In the genomic region with DNA sequence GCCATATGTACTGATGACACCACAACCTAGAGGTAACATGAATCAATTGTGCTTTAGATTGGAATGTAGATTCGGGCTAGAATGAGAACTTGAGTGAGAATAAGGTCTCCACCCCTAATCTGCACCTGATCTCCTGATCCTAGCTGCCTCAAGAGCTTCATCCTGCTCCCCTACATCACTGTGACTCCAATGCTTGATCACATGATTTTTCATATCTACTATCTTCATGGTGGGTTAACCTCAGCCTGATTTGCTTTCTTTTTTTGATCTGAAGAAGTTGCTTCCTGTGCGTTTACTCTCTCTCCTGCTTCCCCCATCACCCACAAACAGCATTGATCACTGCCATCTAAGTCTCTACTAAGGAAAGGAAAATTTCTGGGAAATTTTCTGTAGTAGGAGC, we compare ENCODE assay signal across 29 cellular contexts.
"Had no signal": no experiment of that assay in that cellular context is flagged by ENCODE, and none has a peak within 500 bp of the region (broad histone marks: within the 10 kb centered on the region; RNA-seq: fewer than 3 reads in every experiment).

No MANE protein-coding gene starts in this region.

- ATAC-seq: stimulated activated effector memory CD8-positive, alpha-beta T cell treated with anti-CD3 and anti-CD28 coated beads, Interleukin-12 subunit alpha, Interleukin-12 subunit beta, amount 100 ng/mL, for 72 hours; stimulated activated memory B cell treated with anti-CD40 and anti-IgM and Interleukin-4, amounts not matched to agents 10 μg/mL and 1 μg/mL and 100 μg/mL, for 72 hours; stimulated activated naive B cell treated with anti-CD40 and anti-IgM and Interleukin-4, amounts not matched to agents 10 μg/mL and 1 μg/mL and 100 μg/mL, for 72 hours; stimulated activated naive CD8-positive, alpha-beta T cell treated with anti-CD3 and anti-CD28 coated beads, Interleukin-15, amount 100 ng/mL, for 72 hours; stimulated activated naive CD8-positive, alpha-beta T cell treated with anti-CD3 and anti-CD28 coated beads, Interleukin-15, Interleukin-2, amounts not matched to agents 100 U/mL and 50 U/mL, for 24 hours; upper lobe of right lung had no signal

- H3K36me3 ChIP-seq: stomach, suprapubic skin, thoracic aorta, thyroid gland, tibial artery, tibial nerve, transverse colon, upper lobe of left lung, upper lobe of right lung, uterus, vagina had no signal

- H3K9me3 Mint-ChIP-seq: stimulated activated naive B cell treated with anti-CD40 and anti-IgM and Interleukin-4, amounts not matched to agents 10 μg/mL and 1 μg/mL and 100 μg/mL, for 72 hours; stimulated activated naive CD8-positive, alpha-beta T cell treated with anti-CD3 and anti-CD28 coated beads, Interleukin-15, amount 100 ng/mL, for 72 hours; stimulated activated naive CD8-positive, alpha-beta T cell treated with anti-CD3 and anti-CD28 coated beads, Interleukin-15, Interleukin-2, amounts not matched to agents 100 ng/mL and 50 ng/mL, for 24 hours; type B pancreatic cell had no signal

- H3K4me3 Mint-ChIP-seq: stimulated activated effector memory CD8-positive, alpha-beta T cell treated with anti-CD3 and anti-CD28 coated beads, Interleukin-12 subunit alpha, Interleukin-12 subunit beta, amount 100 ng/mL, for 72 hours; stimulated activated memory B cell treated with anti-CD40 and anti-IgM and Interleukin-4, amounts not matched to agents 10 μg/mL and 1 μg/mL and 100 μg/mL, for 72 hours; stimulated activated naive B cell treated with anti-CD40 and anti-IgM and Interleukin-4, amounts not matched to agents 10 μg/mL and 1 μg/mL and 100 μg/mL, for 72 hours; stimulated activated naive CD8-positive, alpha-beta T cell treated with anti-CD3 and anti-CD28 coated beads, Interleukin-15, amount 100 ng/mL, for 72 hours; stimulated activated naive CD8-positive, alpha-beta T cell treated with anti-CD3 and anti-CD28 coated beads, Interleukin-15, Interleukin-2, amounts not matched to agents 100 ng/mL and 50 ng/mL, for 24 hours; type B pancreatic cell had no signal

- H3K27me3 Mint-ChIP-seq: stimulated activated memory B cell treated with anti-CD40 and anti-IgM and Interleukin-4, amounts not matched to agents 10 μg/mL and 1 μg/mL and 100 μg/mL, for 72 hours; stimulated activated naive B cell treated with anti-CD40 and anti-IgM and Interleukin-4, amounts not matched to agents 10 μg/mL and 1 μg/mL and 100 μg/mL, for 72 hours; stimulated activated naive CD8-positive, alpha-beta T cell treated with anti-CD3 and anti-CD28 coated beads, Interleukin-15, amount 100 ng/mL, for 72 hours; stimulated activated naive CD8-positive, alpha-beta T cell treated with anti-CD3 and anti-CD28 coated beads, Interleukin-15, Interleukin-2, amounts not matched to agents 100 ng/mL and 50 ng/mL, for 24 hours had no signal

- DNase-seq: stimulated activated CD4-positive, alpha-beta T cell treated with anti-CD3 and anti-CD28 coated beads, Interleukin-2, amount 100 ng/mL, for 48 hours; stimulated activated CD4-positive, alpha-beta T cell treated with anti-CD3 and anti-CD28 coated beads, Interleukin-4, amount 100 ng/mL, for 1 hour; stimulated activated CD4-positive, alpha-beta T cell treated with anti-CD3 and anti-CD28 coated beads, Interleukin-4, amount 100 ng/mL, for 24 hours; stimulated activated CD4-positive, alpha-beta T cell treated with anti-CD3 and anti-CD28 coated beads, Interleukin-4, amount 100 ng/mL, for 4 hours; stimulated activated CD8-positive, alpha-beta memory T cell treated with anti-CD3 and anti-CD28 coated beads, Interleukin-4, amount 100 ng/mL, for 48 hours; stimulated activated naive B cell treated with anti-CD40 and anti-IgM and Interleukin-4, amounts not matched to agents 10 μg/mL and 1 μg/mL and 100 μg/mL, for 72 hours; stimulated activated naive CD4-positive, alpha-beta T cell; stimulated activated naive CD4-positive, alpha-beta T cell treated with Interleukin-2 at 50 U/mL for 16 hours; stimulated activated naive CD8-positive, alpha-beta T cell treated with anti-CD3 and anti-CD28 coated beads, Interleukin-15, amount 100 ng/mL, for 72 hours; stimulated activated naive CD8-positive, alpha-beta T cell treated with anti-CD3 and anti-CD28 coated beads, Interleukin-15, Interleukin-2, amounts not matched to agents 100 U/mL and 50 U/mL, for 24 hours; stomach; substantia nigra; testis; thyroid gland; tibial artery; transverse colon; trophoblast cell; upper lobe of left lung; upper lobe of right lung; uterus had no signal

- H3K4me3 ChIP-seq: stomach, suprapubic skin, testis, thoracic aorta, thyroid gland, tibial artery, tibial nerve, transverse colon, upper lobe of left lung, upper lobe of right lung, uterus, vagina had no signal

- H3K27ac ChIP-seq: stomach, suprapubic skin, testis, thoracic aorta, thyroid gland, tibial artery, tibial nerve, transverse colon, upper lobe of left lung, upper lobe of right lung, uterus, vagina had no signal

- H3K9me3 ChIP-seq: stomach, suprapubic skin, testis, thoracic aorta, thyroid gland, tibial artery, tibial nerve, transverse colon, upper lobe of left lung, upper lobe of right lung, uterus, vagina had no signal

- H3K4me1 ChIP-seq: stomach, suprapubic skin, testis, thyroid gland, tibial artery, tibial nerve, transverse colon, upper lobe of left lung, upper lobe of right lung, uterus, vagina had no signal

- H3K27me3 ChIP-seq: stomach, suprapubic skin, testis, thyroid gland, tibial artery, tibial nerve, transverse colon, upper lobe of left lung, upper lobe of right lung, uterus, vagina had no signal

- H3K4me1 Mint-ChIP-seq: stimulated activated effector memory CD8-positive, alpha-beta T cell treated with anti-CD3 and anti-CD28 coated beads, Interleukin-12 subunit alpha, Interleukin-12 subunit beta, amount 100 ng/mL, for 72 hours; stimulated activated memory B cell treated with anti-CD40 and anti-IgM and Interleukin-4, amounts not matched to agents 10 μg/mL and 1 μg/mL and 100 μg/mL, for 72 hours; stimulated activated naive B cell treated with anti-CD40 and anti-IgM and Interleukin-4, amounts not matched to agents 10 μg/mL and 1 μg/mL and 100 μg/mL, for 72 hours had no signal

- FAIRE-seq: urothelium cell line had no signal

- H3K36me3 Mint-ChIP-seq: stimulated activated effector memory CD8-positive, alpha-beta T cell treated with anti-CD3 and anti-CD28 coated beads, Interleukin-12 subunit alpha, Interleukin-12 subunit beta, amount 100 ng/mL, for 72 hours; stimulated activated memory B cell treated with anti-CD40 and anti-IgM and Interleukin-4, amounts not matched to agents 10 μg/mL and 1 μg/mL and 100 μg/mL, for 72 hours; stimulated activated naive B cell treated with anti-CD40 and anti-IgM and Interleukin-4, amounts not matched to agents 10 μg/mL and 1 μg/mL and 100 μg/mL, for 72 hours; type B pancreatic cell had no signal

- H3K27ac Mint-ChIP-seq: stimulated activated effector memory CD8-positive, alpha-beta T cell treated with anti-CD3 and anti-CD28 coated beads, Interleukin-12 subunit alpha, Interleukin-12 subunit beta, amount 100 ng/mL, for 72 hours; stimulated activated memory B cell treated with anti-CD40 and anti-IgM and Interleukin-4, amounts not matched to agents 10 μg/mL and 1 μg/mL and 100 μg/mL, for 72 hours; stimulated activated naive B cell treated with anti-CD40 and anti-IgM and Interleukin-4, amounts not matched to agents 10 μg/mL and 1 μg/mL and 100 μg/mL, for 72 hours; stimulated activated naive CD8-positive, alpha-beta T cell treated with anti-CD3 and anti-CD28 coated beads, Interleukin-15, amount 100 ng/mL, for 72 hours; stimulated activated naive CD8-positive, alpha-beta T cell treated with anti-CD3 and anti-CD28 coated beads, Interleukin-15, Interleukin-2, amounts not matched to agents 100 ng/mL and 50 ng/mL, for 24 hours; type B pancreatic cell had no signal
